Comparison of ENCODE assay signal across 19 cellular contexts in the genomic region with DNA sequence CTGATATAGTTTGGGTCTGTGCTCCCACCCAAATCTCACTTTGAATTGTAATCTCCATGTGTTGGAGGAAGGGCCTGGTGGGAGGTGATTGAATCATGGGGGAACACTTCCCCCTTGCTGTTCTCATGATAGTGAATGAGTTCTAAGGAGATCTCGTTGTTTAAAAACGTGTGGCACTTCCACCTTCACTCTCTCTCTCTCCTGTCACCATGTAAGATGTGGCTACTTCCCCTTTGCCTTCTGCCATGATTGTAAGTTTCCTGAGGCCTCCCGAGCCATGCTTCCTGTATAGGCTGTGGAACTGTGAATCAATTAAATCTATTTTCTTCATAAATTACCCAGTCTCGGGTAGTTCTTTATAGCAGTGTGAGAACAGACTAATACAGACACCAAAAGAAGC. TPM values are rescaled to one million over a fixed set of nuclear protein-coding genes. Genes with fewer than 3 reads are reported as not detected.
"Had no signal": no experiment of that assay in that cellular context is flagged by ENCODE, and none has a peak within 500 bp of the region (broad histone marks: within the 10 kb centered on the region; RNA-seq: fewer than 3 reads in every experiment).

No MANE protein-coding gene starts in this region.

- H3K27me3 Mint-ChIP-seq: activated B cell treated with CpG ODN at 0.5 μM for 24 hours; activated CD4-positive, alpha-beta memory T cell treated with anti-CD3 and anti-CD28 coated beads for 36 hours; activated naive CD8-positive, alpha-beta T cell treated with anti-CD3 and anti-CD28 coated beads, Interleukin-2, amount 50 U/mL, for 24 hours; activated T-helper 17 cell treated with anti-CD3 and anti-CD28 coated beads, Interleukin-2, amount 50 U/mL, for 72 hours; brain; progenitor cell of endocrine pancreas; stimulated activated naive B cell treated with anti-CD40 and anti-IgM and Interleukin-4, amounts not matched to agents 10 μg/mL and 1 μg/mL and 100 μg/mL, for 72 hours had no signal

- H3K36me3 Mint-ChIP-seq: activated CD4-positive, alpha-beta memory T cell treated with anti-CD3 and anti-CD28 coated beads for 36 hours; brain; stimulated activated naive B cell treated with anti-CD40 and anti-IgM and Interleukin-4, amounts not matched to agents 10 μg/mL and 1 μg/mL and 100 μg/mL, for 72 hours had no signal

- ATAC-seq: activated naive CD8-positive, alpha-beta T cell treated with anti-CD3 and anti-CD28 coated beads, Interleukin-2, amount 50 U/mL, for 24 hours; activated T-helper 17 cell treated with anti-CD3 and anti-CD28 coated beads, Interleukin-2, amount 50 U/mL, for 72 hours; foreskin keratinocyte; left lung; stimulated activated naive B cell treated with anti-CD40 and anti-IgM and Interleukin-4, amounts not matched to agents 10 μg/mL and 1 μg/mL and 100 μg/mL, for 72 hours had no signal

- DNase-seq: activated B cell treated with CpG ODN at 0.5 μM for 24 hours; activated CD4-positive, alpha-beta memory T cell treated with anti-CD3 and anti-CD28 coated beads for 36 hours; activated CD4-positive, alpha-beta T cell treated with anti-CD3 and anti-CD28 coated beads for 4 hours; activated naive CD4-positive, alpha-beta T cell treated with Interleukin-2 at 50 U/mL for 16 hours; activated naive CD8-positive, alpha-beta T cell treated with anti-CD3 and anti-CD28 coated beads, Interleukin-2, amount 50 U/mL, for 24 hours; anterior cingulate cortex; central memory CD4-positive, alpha-beta T cell; dorsolateral prefrontal cortex; foreskin keratinocyte; glutamatergic neuron; left lung; mammary epithelial cell; stimulated activated naive B cell treated with anti-CD40 and anti-IgM and Interleukin-4, amounts not matched to agents 10 μg/mL and 1 μg/mL and 100 μg/mL, for 72 hours had no signal

- H3K4me1 ChIP-seq: foreskin keratinocyte, left lung had no signal

- H3K4me3 Mint-ChIP-seq: activated B cell treated with CpG ODN at 0.5 μM for 24 hours; activated CD4-positive, alpha-beta memory T cell treated with anti-CD3 and anti-CD28 coated beads for 36 hours; activated naive CD8-positive, alpha-beta T cell treated with anti-CD3 and anti-CD28 coated beads, Interleukin-2, amount 50 U/mL, for 24 hours; activated T-helper 17 cell treated with anti-CD3 and anti-CD28 coated beads, Interleukin-2, amount 50 U/mL, for 72 hours; brain; stimulated activated naive B cell treated with anti-CD40 and anti-IgM and Interleukin-4, amounts not matched to agents 10 μg/mL and 1 μg/mL and 100 μg/mL, for 72 hours had no signal

- H3K27ac Mint-ChIP-seq: activated B cell treated with CpG ODN at 0.5 μM for 24 hours; activated CD4-positive, alpha-beta memory T cell treated with anti-CD3 and anti-CD28 coated beads for 36 hours; activated naive CD8-positive, alpha-beta T cell treated with anti-CD3 and anti-CD28 coated beads, Interleukin-2, amount 50 U/mL, for 24 hours; activated T-helper 17 cell treated with anti-CD3 and anti-CD28 coated beads, Interleukin-2, amount 50 U/mL, for 72 hours; brain; progenitor cell of endocrine pancreas; stimulated activated naive B cell treated with anti-CD40 and anti-IgM and Interleukin-4, amounts not matched to agents 10 μg/mL and 1 μg/mL and 100 μg/mL, for 72 hours had no signal

- H3K4me1 Mint-ChIP-seq: activated B cell treated with CpG ODN at 0.5 μM for 24 hours; activated naive CD8-positive, alpha-beta T cell treated with anti-CD3 and anti-CD28 coated beads, Interleukin-2, amount 50 U/mL, for 24 hours; activated T-helper 17 cell treated with anti-CD3 and anti-CD28 coated beads, Interleukin-2, amount 50 U/mL, for 72 hours had no signal

- H3K27me3 ChIP-seq: dorsolateral prefrontal cortex, foreskin keratinocyte, left lung had no signal

- H3K36me3 ChIP-seq: left lung had no signal

- H3K9me3 ChIP-seq: left lung, thoracic aorta had no signal

- H3K9me3 Mint-ChIP-seq: activated B cell treated with CpG ODN at 0.5 μM for 24 hours; activated CD4-positive, alpha-beta memory T cell treated with anti-CD3 and anti-CD28 coated beads for 36 hours; activated naive CD8-positive, alpha-beta T cell treated with anti-CD3 and anti-CD28 coated beads, Interleukin-2, amount 50 U/mL, for 24 hours; activated T-helper 17 cell treated with anti-CD3 and anti-CD28 coated beads, Interleukin-2, amount 50 U/mL, for 72 hours; brain; stimulated activated naive B cell treated with anti-CD40 and anti-IgM and Interleukin-4, amounts not matched to agents 10 μg/mL and 1 μg/mL and 100 μg/mL, for 72 hours had no signal

- H3K27ac ChIP-seq: dorsolateral prefrontal cortex, epithelial cell of prostate, foreskin keratinocyte, left lung, thoracic aorta had no signal

- H3K4me3 ChIP-seq: dorsolateral prefrontal cortex, left lung, thoracic aorta had no signal

RNA-seq across cellular contexts. Expression of a gene that starts 40.4 kb away (rescaled TPM):
- polyA plus RNA-seq: neural cell had no signal
